Comparison of ENCODE assay signal across 22 cellular contexts in the genomic region with DNA sequence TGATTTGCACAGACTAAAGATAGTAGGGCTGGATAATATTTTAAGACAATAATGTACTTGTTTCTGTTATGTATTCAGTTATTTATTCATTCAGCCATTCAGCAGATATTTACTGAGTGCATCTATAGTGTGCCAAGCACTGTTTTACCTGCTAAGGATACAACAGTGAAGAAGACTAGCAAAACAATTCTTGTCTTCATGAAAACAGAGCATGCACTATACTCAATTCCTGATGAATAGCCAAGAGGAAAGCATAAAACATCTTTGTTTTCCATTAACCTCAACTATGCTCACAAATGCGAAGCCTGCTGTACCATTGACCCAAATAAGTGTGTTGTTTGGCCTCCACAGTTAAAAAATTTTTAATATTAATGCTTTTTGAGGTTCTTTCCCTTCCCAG.
"Had no signal": no experiment of that assay in that cellular context is flagged by ENCODE, and none has a peak within 500 bp of the region (broad histone marks: within the 10 kb centered on the region; RNA-seq: fewer than 3 reads in every experiment).

No MANE protein-coding gene starts in this region.

- DNase-seq: activated CD4-positive, alpha-beta T cell treated with anti-CD3 and anti-CD28 coated beads, Interleukin-2, amount 10 ng/mL, durations not matched to agents 24 days and 14 days; activated CD8-positive, alpha-beta memory T cell treated with anti-CD3 and anti-CD28 coated beads, Interleukin-2, amount 10 ng/mL, durations not matched to agents 7 days and 5 days; activated CD8-positive, alpha-beta T cell treated with anti-CD3 and anti-CD28 coated beads for 36 hours; activated effector memory CD4-positive, alpha-beta T cell treated with anti-CD3 and anti-CD28 coated beads, Interleukin-2, amount 50 U/mL, for 16 hours; activated naive CD4-positive, alpha-beta T cell treated with anti-CD3 and anti-CD28 coated beads, Interleukin-2, amount 10 ng/mL, durations not matched to agents 7 days and 5 days; activated T-cell treated with anti-CD3 and anti-CD28 coated beads for 4 hours; amygdala; body of pancreas; caudate nucleus; dermis blood vessel endothelial cell; effector memory CD4-positive, alpha-beta T cell; heart right ventricle; left colon; naive B cell; stimulated activated CD4-positive, alpha-beta T cell treated with anti-CD3 and anti-CD28 coated beads, Interleukin-12 subunit alpha, Interleukin-12 subunit beta, amount 100 ng/mL, for 4 hours; stimulated activated naive CD8-positive, alpha-beta T cell treated with anti-CD3 and anti-CD28 coated beads, Interleukin-15, amount 100 ng/mL, for 72 hours; T-cell; tibial artery had no signal

- ATAC-seq: activated CD4-positive, CD25-positive, alpha-beta regulatory T cell treated with anti-CD3 and anti-CD28 coated beads, Interleukin-2, amount 50 U/mL, for 24 hours; activated CD8-positive, alpha-beta memory T cell treated with anti-CD3 and anti-CD28 coated beads, Interleukin-2, amount 10 ng/mL, durations not matched to agents 7 days and 5 days; body of pancreas; gastroesophageal sphincter; left colon; stimulated activated naive CD8-positive, alpha-beta T cell treated with anti-CD3 and anti-CD28 coated beads, Interleukin-15, amount 100 ng/mL, for 72 hours; T-cell had no signal

- H3K27ac ChIP-seq: body of pancreas, esophagus muscularis mucosa, gastroesophageal sphincter, heart right ventricle, tibial artery, VCaP had no signal

- H3K4me1 ChIP-seq: body of pancreas had no signal

- H3K36me3 ChIP-seq: esophagus muscularis mucosa, gastroesophageal sphincter, heart right ventricle, tibial artery had no signal

- H3K4me3 ChIP-seq: body of pancreas, esophagus muscularis mucosa, gastroesophageal sphincter, heart right ventricle, tibial artery had no signal

- H3K27me3 ChIP-seq: body of pancreas, esophagus muscularis mucosa, gastroesophageal sphincter, heart right ventricle, tibial artery had no signal

- H3K9me3 ChIP-seq: body of pancreas, esophagus muscularis mucosa, gastroesophageal sphincter, heart right ventricle, tibial artery had no signal
